In the genomic region with DNA sequence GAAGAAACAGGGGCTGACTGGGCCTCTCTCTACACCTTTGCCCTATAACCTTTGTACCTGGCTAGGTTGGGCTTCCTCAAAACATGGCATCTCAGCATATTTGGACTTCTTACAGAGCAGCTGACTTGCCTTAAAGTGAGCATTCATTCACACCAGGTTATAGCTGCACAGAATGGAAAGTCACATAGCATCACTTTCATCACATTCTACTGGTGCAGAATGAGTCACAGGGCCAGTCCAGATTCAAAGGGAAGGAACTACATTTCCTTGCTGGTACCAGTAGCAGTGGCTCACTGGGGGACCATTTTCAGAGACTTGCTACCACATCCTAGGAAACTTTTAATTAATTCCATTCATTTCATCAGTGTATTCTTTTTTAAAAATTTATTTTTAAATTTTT, we compare ENCODE assay signal across 20 cellular contexts. TPM values are rescaled to one million over a fixed set of nuclear protein-coding genes. Genes with fewer than 3 reads are reported as not detected.
DNase-seq lines count a peak whose midpoint lies in the region; ATAC-seq, FAIRE-seq and TF ChIP-seq lines count a peak whose summit lies in the region.
"Had no signal": no experiment of that assay in that cellular context is flagged by ENCODE, and none has a peak within 500 bp of the region (broad histone marks: within the 10 kb centered on the region; RNA-seq: fewer than 3 reads in every experiment).

No MANE protein-coding gene starts in this region.

- H3K4me3 ChIP-seq in GM12878, result no peak overlapping the region
- H3K4me3 ChIP-seq: Peyer's patch had no signal

- no peak for TF ChIP-seq CTCF in GM12878 (IDR thresholded peaks at IDR 0.05 in 2 of 3, conservative IDR thresholded peaks at IDR 0.05 in 1 of 3; ENCODE audit: control insufficient read depth in 2 of 3, extremely low read depth in 1 of 3, insufficient read depth in 1 of 3, low read depth in 3 of 3, low read length in 3 of 3)

- no peak for TF ChIP-seq RAD21 in GM12878 (IDR thresholded peaks at IDR 0.05; ENCODE audit: insufficient read depth, low read depth, low read length)

- H3K27ac ChIP-seq in GM12878 (ENCODE audit: control insufficient read depth, insufficient read depth), result no peak overlapping the region
- H3K27ac ChIP-seq: Peyer's patch had no signal

- CTCF ChIA-PET in GM12878 (lab: Yijun Ruan, JAX), result no interaction called here

- POLR2A ChIA-PET in GM12878 (lab: Charles Lee), result no interaction called here

- no peak for FAIRE-seq in GM12878 (lab: Jason Lieb, UNC)
- FAIRE-seq: A204.1 had no signal

- no peak for TF ChIP-seq EP300 in GM12878 (IDR thresholded peaks at IDR 0.05; ENCODE audit: borderline replicate concordance in 1 of 2, control insufficient read depth in 1 of 2, low read depth in 2 of 2, low read length in 2 of 2)

- H3K36me3 ChIP-seq in GM12878 (ENCODE audit: control insufficient read depth in 2 of 2, insufficient read depth in 2 of 2, low read length in 1 of 2), result no peaks in the 10 kb centered on the region
- H3K36me3 ChIP-seq: Peyer's patch had no signal

- no peak overlapping the region for H2AFZ ChIP-seq in GM12878 (ENCODE audit: control insufficient read depth, low read depth, low read length)

- no peak overlapping the region for H3K9ac ChIP-seq in GM12878 (ENCODE audit: control insufficient read depth, insufficient read depth, low read length)

- H3K9me3 ChIP-seq in GM12878 (replicated peaks; ENCODE audit: control insufficient read depth, insufficient read depth, low read length), result no peaks in the 10 kb centered on the region
- H3K9me3 ChIP-seq: Peyer's patch had no signal

- no peaks in the 10 kb centered on the region for H3K4me1 ChIP-seq in GM12878 (ENCODE audit: control insufficient read depth, insufficient read depth, low read length)
- H3K4me1 ChIP-seq: Peyer's patch had no signal

- peaks cover under 1% of the 10 kb centered on the region for H3K36me3 Mint-ChIP-seq in activated CD4-positive, alpha-beta T cell treated with anti-CD3 and anti-CD28 coated beads, Interleukin-2, amount 10 ng/mL, durations not matched to agents 24 days and 14 days (ENCODE audit: low read depth)

- H3K9me3 Mint-ChIP-seq in activated CD4-positive, alpha-beta T cell treated with anti-CD3 and anti-CD28 coated beads, Interleukin-2, amount 10 ng/mL, durations not matched to agents 24 days and 14 days, result peaks cover 15% of the 10 kb centered on the region
- H3K9me3 Mint-ChIP-seq: HFFc6 had no signal

- no peak overlapping the region for H3K4me2 ChIP-seq in GM12878 (ENCODE audit: control insufficient read depth, insufficient read depth)

- no peak for TF ChIP-seq POLR2A in GM12878 (IDR thresholded peaks at IDR 0.05; ENCODE audit: low read depth, low read length)

- no TSS peak for BruUV-seq in GM12878 (replicated peaks; lab: Mats Ljungman, UMichigan)

- H3K27me3 Mint-ChIP-seq in activated CD4-positive, alpha-beta T cell treated with anti-CD3 and anti-CD28 coated beads, Interleukin-2, amount 10 ng/mL, durations not matched to agents 24 days and 14 days, result peaks cover 16% of the 10 kb centered on the region

- ATAC-seq in GM18868 (IDR thresholded peaks at IDR 0.05; ENCODE audit: unreplicated experiment), result peak; percentile 59
- ATAC-seq in HG02870 (IDR thresholded peaks at IDR 0.05; ENCODE audit: unreplicated experiment), result peak; percentile 72
- ATAC-seq in GM12878, result peak; percentile 75

- intact Hi-C loops in activated CD4-positive, alpha-beta T cell treated with anti-CD3 and anti-CD28 coated beads, Interleukin-2, amount 10 ng/mL, durations not matched to agents 24 days and 14 days (cut with micrococcal nuclease), result no loop called here
- intact Hi-C loops in GM12878 (cut with micrococcal nuclease; ENCODE audit: unreplicated experiment), result no loop called here

- RAD21 ChIA-PET in GM12878 (lab: Charles Lee; ENCODE audit: unreplicated experiment), result no interaction called here

- no peaks in the 10 kb centered on the region for H3K27me3 ChIP-seq in GM12878 (replicated peaks in 1 of 2; ENCODE audit: control insufficient read depth in 2 of 2, insufficient read depth in 2 of 2, low read length in 1 of 2)
- H3K27me3 ChIP-seq: Peyer's patch had no signal

- SMC1A ChIA-PET in GM12878 (lab: Charles Lee; ENCODE audit: uncharacterized antibody, unreplicated experiment), result interaction anchor here (1.7 kb wide), 1 partner anchor 12 kb away, joined by 4 read pairs; no protein-coding TSS in a partner anchor

- no peak overlapping the region for H3K27ac Mint-ChIP-seq in activated CD4-positive, alpha-beta T cell treated with anti-CD3 and anti-CD28 coated beads, Interleukin-2, amount 10 ng/mL, durations not matched to agents 24 days and 14 days
- H3K27ac Mint-ChIP-seq: HFFc6 had no signal

- H3K4me1 Mint-ChIP-seq in activated CD4-positive, alpha-beta T cell treated with anti-CD3 and anti-CD28 coated beads, Interleukin-2, amount 10 ng/mL, durations not matched to agents 24 days and 14 days, result peaks cover 2% of the 10 kb centered on the region

- H4K20me1 ChIP-seq in GM12878 (ENCODE audit: control insufficient read depth, insufficient read depth), result no peaks in the 10 kb centered on the region

- no peak overlapping the region for H3K4me3 Mint-ChIP-seq in activated CD4-positive, alpha-beta T cell treated with anti-CD3 and anti-CD28 coated beads, Interleukin-2, amount 10 ng/mL, durations not matched to agents 24 days and 14 days
- H3K4me3 Mint-ChIP-seq: HFFc6 had no signal

- in situ Hi-C loops in GM12878 (cut with MboI), result no loop called here

- DNase-seq in activated CD4-positive, alpha-beta T cell treated with anti-CD3 and anti-CD28 coated beads, Interleukin-2, amount 10 ng/mL, durations not matched to agents 24 days and 14 days, result peak; percentile 29
- DNase-seq in activated CD4-positive, alpha-beta T cell treated with anti-CD3 and anti-CD28 coated beads for 1 hour, result no peak
- DNase-seq in GM12878 (ENCODE audit: low read depth, low spot score), result no peak
- no peak for DNase-seq in mesenteric fat pad (ENCODE audit: low spot score)
- DNase-seq in NCI-H526 treated with DMSO at 0.1 percent for 48 hours (lab: John Stamatoyannopoulos, UW), result no peak
- no peak for DNase-seq in COR-L47 (lab: John Stamatoyannopoulos, UW)
- DNase-seq: C1 segment of cervical spinal cord, HFFc6, Karpas-422, MV-4-11, NCI-H1417 treated with DMSO at 0.1 percent for 48 hours, NCI-H2029, NCI-H2171 treated with DMSO at 0.1 percent for 48 hours, Peyer's patch, Right ventricle myocardium superior had no signal

- H3K79me2 ChIP-seq in GM12878 (ENCODE audit: control insufficient read depth, insufficient read depth, low read length), result no peaks in the 10 kb centered on the region

TF ChIP-seq in GM12878, 131 proteins besides CTCF, POLR2A, EP300 and RAD21 (continues in another document):
- TF ChIP-seq CHD2 (IDR thresholded peaks at IDR 0.05; ENCODE audit: borderline replicate concordance, low read depth, low read length), result no peak

RNA-seq across cellular contexts. Expression of a gene that starts 20.3 kb away (rescaled TPM):
- not detected in 2 replicates for total RNA-seq in activated CD4-positive, alpha-beta T cell treated with anti-CD3 and anti-CD28 coated beads, Interleukin-2, amount 10 ng/mL, durations not matched to agents 24 days and 14 days
- 0.76 and 0.94 TPM in 2 replicates for total RNA-seq in GM12878 (2013; cell fraction: nucleolus; rRNA removed)
- total RNA-seq in GM12878 (2014; rRNA removed), result 0.38 and 0.56 TPM in 2 replicates
- total RNA-seq in GM12878 (2014; rRNA removed; fragmentation: Illumina TruSeq; extraction: Trizol), result 1.2 TPM in 2 replicates
- total RNA-seq in GM12878 (2021), result 0.96 and 1.1 TPM in 2 replicates
- 0.29 TPM for polyA plus RNA-seq in GM12878 (2011; ENCODE audit: low read depth)
- polyA plus RNA-seq in GM12878 (2011; rRNA removed), result 0.31 and 0.71 TPM in 2 replicates
- 0.08 and 0.09 TPM in 2 replicates for polyA plus RNA-seq in GM12878 (2011; cell fraction: cytosol; rRNA removed)
- 0.57 and 0.82 TPM in 2 replicates for polyA plus RNA-seq in GM12878 (2011; cell fraction: nucleus; rRNA removed)
- polyA plus RNA-seq in GM12878 (2012), result 0.77 and 0.96 TPM in 2 replicates
- polyA plus RNA-seq in GM12878 (2014; fragmentation: Illumina TruSeq; extraction: Trizol), result 1.5 and 1.6 TPM in 2 replicates
- polyA plus RNA-seq in GM12878 (2014; fragmentation: Nextera tagmentation; extraction: Ambion mirVana), result 1 to 10 TPM; 1.2 to 1.9 TPM
- polyA plus RNA-seq in GM12878 (2014; rRNA removed), result 0.52 and 0.92 TPM in 2 replicates
- 1 to 10 TPM in 1 of 2 experiments, under 1 TPM in 1; 0.83 to 1.3 TPM for polyA plus RNA-seq in GM12878 (2016; fragmentation: Nextera tagmentation; extraction: Ambion mirVana)
- polyA minus RNA-seq in GM12878 (2011; rRNA and poly(A)+ RNA removed), result not detected in 2 replicates
- polyA minus RNA-seq in GM12878 (2011; cell fraction: cytosol; rRNA and poly(A)+ RNA removed), result not detected in 2 replicates
- polyA minus RNA-seq in GM12878 (2011; cell fraction: nucleus; rRNA and poly(A)+ RNA removed), result not detected in 2 replicates
- 0.19 TPM for total RNA-seq in mesenteric fat pad
- total RNA-seq: H4, NCI-H460, Peyer's patch, Right ventricle myocardium superior had no signal

RNA-seq across cellular contexts. Expression of a gene that starts 51.8 kb away (rescaled TPM):
- total RNA-seq in activated CD4-positive, alpha-beta T cell treated with anti-CD3 and anti-CD28 coated beads, Interleukin-2, amount 10 ng/mL, durations not matched to agents 24 days and 14 days, result 40.3 and 41.1 TPM in 2 replicates
- 65.9 and 72.3 TPM in 2 replicates for total RNA-seq in GM12878 (2013; cell fraction: nucleolus; rRNA removed)
- total RNA-seq in GM12878 (2014; rRNA removed) (20.1 and 22.1 TPM in 2 replicates), GM12878 (2014; rRNA removed; fragmentation: Illumina TruSeq; extraction: Trizol) (29.3 and 30.3 TPM in 2 replicates), GM12878 (2021) (21.0 and 26.0 TPM in 2 replicates), mesenteric fat pad (27.4 TPM)
- polyA plus RNA-seq in GM12878 (2011; ENCODE audit: low read depth), result 21.0 TPM
- polyA plus RNA-seq in GM12878 (2011; rRNA removed) (34.8 and 43.5 TPM in 2 replicates), GM12878 (2014; fragmentation: Illumina TruSeq; extraction: Trizol) (34.2 and 34.9 TPM in 2 replicates), GM12878 (2014; fragmentation: Nextera tagmentation; extraction: Ambion mirVana) (10 to 100 TPM; 16.6 to 29.3 TPM), GM12878 (2014; rRNA removed) (21.6 and 27.7 TPM in 2 replicates), GM12878 (2016; fragmentation: Nextera tagmentation; extraction: Ambion mirVana) (10 to 100 TPM; 15.9 to 17.1 TPM)
- polyA plus RNA-seq in GM12878 (2011; cell fraction: cytosol; rRNA removed), result 18.1 and 22.2 TPM in 2 replicates
- 52.9 and 58.7 TPM in 2 replicates for polyA plus RNA-seq in GM12878 (2011; cell fraction: nucleus; rRNA removed)
- 36.8 and 41.3 TPM in 2 replicates for polyA plus RNA-seq in GM12878 (2012)
- 10.8 and 11.4 TPM in 2 replicates for polyA minus RNA-seq in GM12878 (2011; rRNA and poly(A)+ RNA removed)
- 4.9 and 7.8 TPM in 2 replicates for polyA minus RNA-seq in GM12878 (2011; cell fraction: cytosol; rRNA and poly(A)+ RNA removed)
- polyA minus RNA-seq in GM12878 (2011; cell fraction: nucleus; rRNA and poly(A)+ RNA removed), result 10.2 and 16.4 TPM in 2 replicates
